In genomic region chr16:29146266-29146665, GRCh38 we compare ENCODE assay signal across 15 cellular contexts.
A peak's percentile ranks its signal among the peaks of the same experiment; 100 is the strongest.
DNase-seq lines count a peak whose midpoint lies in the region; ATAC-seq and TF ChIP-seq lines count a peak whose summit lies in the region.
"Had no signal": no experiment of that assay in that cellular context is flagged by ENCODE, and none has a peak within 500 bp of the region (broad histone marks: within the 10 kb centered on the region; RNA-seq: fewer than 3 reads in every experiment).

No MANE protein-coding gene starts in this region.

- no peaks in the 10 kb centered on the region for H3K36me3 ChIP-seq in RWPE2 (ENCODE audit: low read depth)
- H3K36me3 ChIP-seq in naive thymus-derived CD4-positive, alpha-beta T cell (ENCODE audit: control insufficient read depth in 2 of 3, insufficient read depth in 3 of 3, low read length in 3 of 3): no peaks in the 10 kb centered on the region
- H3K36me3 ChIP-seq in upper lobe of right lung: no peaks in the 10 kb centered on the region

- H3K27me3 Mint-ChIP-seq in activated T-cell treated with anti-CD3 and anti-CD28 coated beads, Interleukin-2, amount 50 U/mL, for 72 hours (ENCODE audit: low read depth): no peaks in the 10 kb centered on the region
- H3K27me3 Mint-ChIP-seq in naive thymus-derived CD4-positive, alpha-beta T cell: no peaks in the 10 kb centered on the region

- POLR2A ChIA-PET in naive thymus-derived CD4-positive, alpha-beta T cell (lab: Charles Lee): no interaction called here

- peaks cover 1 to 8% of the 10 kb centered on the region in 2 donors for H3K36me3 Mint-ChIP-seq in activated T-cell treated with anti-CD3 and anti-CD28 coated beads, Interleukin-2, amount 50 U/mL, for 72 hours (ENCODE audit: insufficient read depth in 2 of 2)
- peaks cover 6 to 14% (median 11%) of the 10 kb centered on the region in 5 donors for H3K36me3 Mint-ChIP-seq in naive thymus-derived CD4-positive, alpha-beta T cell

- H3K9me3 Mint-ChIP-seq in activated T-cell treated with anti-CD3 and anti-CD28 coated beads, Interleukin-2, amount 50 U/mL, for 72 hours: no peaks in the 10 kb centered on the region
- peaks cover 0 to 2% (median 0%) of the 10 kb centered on the region in 11 donors for H3K9me3 Mint-ChIP-seq in naive thymus-derived CD4-positive, alpha-beta T cell
- H3K9me3 Mint-ChIP-seq: HFFc6 had no signal

- H3K4me3 Mint-ChIP-seq in activated T-cell treated with anti-CD3 and anti-CD28 coated beads, Interleukin-2, amount 50 U/mL, for 72 hours: no peak overlapping the region
- H3K4me3 Mint-ChIP-seq in naive thymus-derived CD4-positive, alpha-beta T cell: no peak overlapping the region
- H3K4me3 Mint-ChIP-seq: HFFc6 had no signal

- H3K4me3 ChIP-seq in RWPE2 (ENCODE audit: severe bottlenecking): no peak overlapping the region
- H3K4me3 ChIP-seq in naive thymus-derived CD4-positive, alpha-beta T cell (ENCODE audit: low read length): no peak overlapping the region
- H3K4me3 ChIP-seq in upper lobe of right lung: no peak overlapping the region
- H3K4me3 ChIP-seq: A549 had no signal

- no peaks in the 10 kb centered on the region for H3K4me1 ChIP-seq in RWPE2 (ENCODE audit: insufficient read depth, poor library complexity, severe bottlenecking)
- peaks cover 22 to 25% of the 10 kb centered on the region in 2 donors for H3K4me1 ChIP-seq in naive thymus-derived CD4-positive, alpha-beta T cell (ENCODE audit: control insufficient read depth in 2 of 2, insufficient read depth in 2 of 2, low read length in 2 of 2)
- peaks cover 4% of the 10 kb centered on the region for H3K4me1 ChIP-seq in upper lobe of right lung
- H3K4me1 ChIP-seq: A549 had no signal

- H3K27me3 ChIP-seq in RWPE2 (ENCODE audit: insufficient read depth, poor library complexity, severe bottlenecking) (no peaks in the 10 kb centered on the region), upper lobe of right lung (no peaks in the 10 kb centered on the region)
- no peaks in the 10 kb centered on the region for H3K27me3 ChIP-seq in naive thymus-derived CD4-positive, alpha-beta T cell (ENCODE audit: control insufficient read depth in 2 of 2, insufficient read depth in 2 of 2, low read length in 2 of 2)

- intact Hi-C loops in naive thymus-derived CD4-positive, alpha-beta T cell (cut with micrococcal nuclease): no loop called here
- intact Hi-C loops in upper lobe of right lung (cut with DNase I): no loop called here

- TF ChIP-seq CTCF in RWPE2 (IDR thresholded peaks at IDR 0.05; ENCODE audit: poor library complexity, severe bottlenecking) (no peak), upper lobe of right lung (IDR thresholded peaks at IDR 0.05) (no peak)

- H3K27ac Mint-ChIP-seq in activated T-cell treated with anti-CD3 and anti-CD28 coated beads, Interleukin-2, amount 50 U/mL, for 72 hours: peak overlapping the region; percentile 38
- H3K27ac Mint-ChIP-seq in naive thymus-derived CD4-positive, alpha-beta T cell: peak overlapping the region in 8 of 9 donors; percentile 83 to 100 (median 98)
- H3K27ac Mint-ChIP-seq: HFFc6 had no signal

- H3K9me3 ChIP-seq in RWPE2 (ENCODE audit: severe bottlenecking): no peaks in the 10 kb centered on the region
- no peaks in the 10 kb centered on the region for H3K9me3 ChIP-seq in naive thymus-derived CD4-positive, alpha-beta T cell (ENCODE audit: control insufficient read depth in 2 of 3, low read length in 3 of 3)
- H3K9me3 ChIP-seq in upper lobe of right lung: no peaks in the 10 kb centered on the region
- H3K9me3 ChIP-seq: A549 had no signal

- H3K27ac ChIP-seq in RWPE2 (ENCODE audit: poor library complexity, severe bottlenecking) (no peak overlapping the region), upper lobe of right lung (no peak overlapping the region)
- no peak overlapping the region for H3K27ac ChIP-seq in naive thymus-derived CD4-positive, alpha-beta T cell (ENCODE audit: low read depth, low read length)
- H3K27ac ChIP-seq: A549 had no signal

- ATAC-seq in activated T-cell treated with anti-CD3 and anti-CD28 coated beads, Interleukin-2, amount 50 U/mL, for 72 hours (replicated peaks in 1 of 2): no peak
- ATAC-seq in RWPE2 (ENCODE audit: low read depth) (no peak), upper lobe of right lung (no peak)
- no peak for ATAC-seq in naive thymus-derived CD4-positive, alpha-beta T cell
- ATAC-seq: A549, PC-3 had no signal

- CTCF ChIA-PET in naive thymus-derived CD4-positive, alpha-beta T cell (lab: Charles Lee): no interaction called here

- no peak for DNase-seq in activated T-cell treated with anti-CD3 and anti-CD28 coated beads, Interleukin-2, amount 50 U/mL, for 72 hours
- no peak for DNase-seq in activated T-cell treated with anti-CD3 and anti-CD28 coated beads, Interleukin-2, amount 50 U/mL, for 1 hour
- DNase-seq in RWPE2 (ENCODE audit: low spot score): peak; percentile 32
- DNase-seq in naive thymus-derived CD4-positive, alpha-beta T cell: no peak
- peak; percentile 40 for DNase-seq in upper lobe of right lung
- DNase-seq in GM19240 (ENCODE audit: insufficient read length, low spot score): no peak
- no peak for DNase-seq in NCI-H1436 treated with DMSO at 0.1 percent for 48 hours (lab: John Stamatoyannopoulos, UW)
- DNase-seq: GF-D8, HFFc6, KG1, NCI-H1092, NCI-H1694 treated with DMSO at 0.1 percent for 48 hours, NCI-H748 treated with DMSO at 0.1 percent for 48 hours, PC-3 had no signal

- H3K4me1 Mint-ChIP-seq in activated T-cell treated with anti-CD3 and anti-CD28 coated beads, Interleukin-2, amount 50 U/mL, for 72 hours (ENCODE audit: low read depth): peaks cover 40% of the 10 kb centered on the region
- peaks cover 25 to 54% (median 36%) of the 10 kb centered on the region in 7 donors for H3K4me1 Mint-ChIP-seq in naive thymus-derived CD4-positive, alpha-beta T cell

Comparison
In these comparisons a context has a peak if more than half of its experiments do, and no peak if none do; other contexts are left out.
1. DNase-seq: peak in RWPE2 (single experiment) and upper lobe of right lung (single experiment); none in activated T-cell treated with anti-CD3 and anti-CD28 coated beads, Interleukin-2, amount 50 U/mL, for 72 hours (0 of 2), activated T-cell treated with anti-CD3 and anti-CD28 coated beads, Interleukin-2, amount 50 U/mL, for 1 hour (single experiment), naive thymus-derived CD4-positive, alpha-beta T cell (0 of 9), GM19240 (single experiment) and NCI-H1436 treated with DMSO at 0.1 percent for 48 hours (single experiment).